Comparison of ENCODE assay signal across 1 cellular context in the genomic region with DNA sequence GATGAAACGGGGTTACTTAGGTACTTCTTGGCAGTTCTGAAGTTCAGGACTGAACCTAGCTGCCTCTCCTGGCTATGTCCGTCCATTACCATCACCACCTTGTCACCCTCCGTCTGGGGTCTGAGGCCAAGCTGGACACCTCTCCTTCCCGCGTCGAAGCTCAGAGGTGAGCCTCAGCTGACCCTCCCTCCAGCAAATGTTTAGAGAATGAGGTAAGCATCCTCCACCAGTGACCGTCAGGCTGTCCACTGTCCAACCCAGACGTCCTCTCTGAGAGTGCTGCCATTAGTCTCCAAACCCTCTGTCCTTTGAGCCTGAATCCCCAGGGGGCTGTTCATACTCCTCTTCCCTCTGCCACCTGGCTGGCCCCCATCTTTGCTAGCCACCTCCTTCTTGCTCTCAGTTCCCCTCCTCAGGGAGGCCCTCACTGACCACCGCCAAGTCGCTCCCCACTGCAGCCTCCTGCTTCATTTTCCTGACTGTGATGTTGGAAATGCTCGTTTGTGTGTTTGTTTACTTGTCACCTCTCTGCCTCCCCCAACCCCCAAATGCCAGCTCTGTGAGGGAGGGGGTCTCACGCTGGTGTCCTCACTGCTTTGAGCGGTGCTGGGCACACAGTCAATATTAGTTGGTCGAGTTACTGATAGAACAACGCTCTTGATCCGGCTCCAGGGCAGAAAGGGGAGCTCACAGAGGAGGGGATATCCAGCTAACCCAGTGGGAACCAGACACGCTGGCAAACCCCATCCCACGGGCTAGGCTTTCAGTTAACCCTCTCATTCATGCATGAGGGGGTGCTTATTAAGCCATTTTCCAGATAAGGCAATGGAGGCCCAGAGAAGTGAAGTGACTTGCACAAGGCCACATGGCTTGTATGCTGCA.
A peak's percentile ranks its signal among the peaks of the same experiment; 100 is the strongest.
TF ChIP-seq lines count a peak whose summit lies in the region.

No MANE protein-coding gene starts in this region.

TF ChIP-seq in K562, 482 proteins besides CTCF, POLR2A, EP300 and RAD21 (continued from another document):
- TF ChIP-seq, protein P1, sequence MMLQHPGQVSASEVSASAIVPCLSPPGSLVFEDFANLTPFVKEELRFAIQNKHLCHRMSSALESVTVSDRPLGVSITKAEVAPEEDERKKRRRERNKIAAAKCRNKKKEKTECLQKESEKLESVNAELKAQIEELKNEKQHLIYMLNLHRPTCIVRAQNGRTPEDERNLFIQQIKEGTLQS (IDR thresholded peaks at IDR 0.05) = peak; percentile 30; the same call in 1 of the 2 replicates
- TF ChIP-seq, protein P1 (CRISPR knock-in tag; conservative IDR thresholded peaks at IDR 0.05) = no peak
- TF ChIP-seq, protein P2, sequence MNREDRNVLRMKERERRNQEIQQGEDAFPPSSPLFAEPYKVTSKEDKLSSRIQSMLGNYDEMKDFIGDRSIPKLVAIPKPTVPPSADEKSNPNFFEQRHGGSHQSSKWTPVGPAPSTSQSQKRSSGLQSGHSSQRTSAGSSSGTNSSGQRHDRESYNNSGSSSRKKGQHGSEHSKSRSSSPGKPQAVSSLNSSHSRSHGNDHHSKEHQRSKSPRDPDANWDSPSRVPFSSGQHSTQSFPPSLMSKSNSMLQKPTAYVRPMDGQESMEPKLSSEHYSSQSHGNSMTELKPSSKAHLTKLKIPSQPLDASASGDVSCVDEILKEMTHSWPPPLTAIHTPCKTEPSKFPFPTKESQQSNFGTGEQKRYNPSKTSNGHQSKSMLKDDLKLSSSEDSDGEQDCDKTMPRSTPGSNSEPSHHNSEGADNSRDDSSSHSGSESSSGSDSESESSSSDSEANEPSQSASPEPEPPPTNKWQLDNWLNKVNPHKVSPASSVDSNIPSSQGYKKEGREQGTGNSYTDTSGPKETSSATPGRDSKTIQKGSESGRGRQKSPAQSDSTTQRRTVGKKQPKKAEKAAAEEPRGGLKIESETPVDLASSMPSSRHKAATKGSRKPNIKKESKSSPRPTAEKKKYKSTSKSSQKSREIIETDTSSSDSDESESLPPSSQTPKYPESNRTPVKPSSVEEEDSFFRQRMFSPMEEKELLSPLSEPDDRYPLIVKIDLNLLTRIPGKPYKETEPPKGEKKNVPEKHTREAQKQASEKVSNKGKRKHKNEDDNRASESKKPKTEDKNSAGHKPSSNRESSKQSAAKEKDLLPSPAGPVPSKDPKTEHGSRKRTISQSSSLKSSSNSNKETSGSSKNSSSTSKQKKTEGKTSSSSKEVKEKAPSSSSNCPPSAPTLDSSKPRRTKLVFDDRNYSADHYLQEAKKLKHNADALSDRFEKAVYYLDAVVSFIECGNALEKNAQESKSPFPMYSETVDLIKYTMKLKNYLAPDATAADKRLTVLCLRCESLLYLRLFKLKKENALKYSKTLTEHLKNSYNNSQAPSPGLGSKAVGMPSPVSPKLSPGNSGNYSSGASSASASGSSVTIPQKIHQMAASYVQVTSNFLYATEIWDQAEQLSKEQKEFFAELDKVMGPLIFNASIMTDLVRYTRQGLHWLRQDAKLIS (CRISPR knock-in tag; IDR thresholded peaks at IDR 0.05) = 0 out of 2 replicates have a peak, but pooled peaks have one; percentile 6
